Comparison of ENCODE assay signal across 2 cellular contexts in the genomic region with DNA sequence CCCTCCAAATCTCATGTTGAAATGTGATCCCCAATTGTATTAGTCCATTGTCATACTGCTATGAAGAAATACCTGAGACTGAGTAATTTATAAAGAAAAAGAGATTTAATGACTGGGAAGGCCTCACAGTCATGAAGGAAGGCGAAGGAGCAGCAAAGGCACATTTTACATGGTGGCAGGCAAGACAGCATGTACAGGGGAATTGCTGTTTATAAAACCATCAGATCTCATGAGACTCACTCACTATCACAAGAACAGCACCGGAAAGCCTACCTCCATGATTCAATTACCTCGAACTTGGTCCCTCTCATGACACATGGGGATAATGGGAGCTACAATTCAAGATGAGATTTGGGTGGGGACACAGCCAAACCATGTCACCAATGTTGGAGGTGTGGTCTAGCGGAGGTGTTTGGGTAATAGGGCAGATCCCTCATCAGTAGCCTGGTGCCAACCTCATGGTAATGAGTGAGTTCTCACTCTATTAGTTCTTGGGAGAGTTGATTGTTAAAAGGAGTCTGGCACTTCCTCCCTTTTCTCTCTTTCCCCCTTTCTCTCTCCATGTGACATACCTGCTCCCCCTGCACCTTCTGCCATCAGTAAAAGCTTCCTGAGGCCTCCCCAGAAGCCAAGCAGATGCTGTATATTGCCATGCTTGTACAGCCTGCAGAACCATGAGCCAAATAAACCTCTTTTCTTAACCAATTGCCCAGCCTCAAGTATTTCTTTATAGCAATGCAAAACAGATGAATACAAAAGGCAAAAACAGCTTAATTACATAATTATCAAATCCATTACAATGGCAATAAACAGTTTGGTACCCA.
TF ChIP-seq lines count a peak whose summit lies in the region.

No MANE protein-coding gene starts in this region.

TF ChIP-seq in HEK293, 187 proteins besides CTCF, POLR2A, EP300 and RAD21:
- TF ChIP-seq SETDB1 (IDR thresholded peaks at IDR 0.05; ENCODE audit: insufficient read length, low read length): peak; percentile 37
- TF ChIP-seq, protein P1, sequence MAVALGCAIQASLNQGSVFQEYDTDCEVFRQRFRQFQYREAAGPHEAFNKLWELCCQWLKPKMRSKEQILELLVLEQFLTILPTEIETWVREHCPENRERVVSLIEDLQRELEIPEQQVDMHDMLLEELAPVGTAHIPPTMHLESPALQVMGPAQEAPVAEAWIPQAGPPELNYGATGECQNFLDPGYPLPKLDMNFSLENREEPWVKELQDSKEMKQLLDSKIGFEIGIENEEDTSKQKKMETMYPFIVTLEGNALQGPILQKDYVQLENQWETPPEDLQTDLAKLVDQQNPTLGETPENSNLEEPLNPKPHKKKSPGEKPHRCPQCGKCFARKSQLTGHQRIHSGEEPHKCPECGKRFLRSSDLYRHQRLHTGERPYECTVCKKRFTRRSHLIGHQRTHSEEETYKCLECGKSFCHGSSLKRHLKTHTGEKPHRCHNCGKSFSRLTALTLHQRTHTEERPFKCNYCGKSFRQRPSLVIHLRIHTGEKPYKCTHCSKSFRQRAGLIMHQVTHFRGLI (tag by site-specific recombination; IDR thresholded peaks at IDR 0.05): no peak

TF ChIP-seq in K562, 482 proteins besides CTCF, POLR2A, EP300 and RAD21:
- peak; percentile 67 for TF ChIP-seq ZNF766 (CRISPR knock-in tag; conservative IDR thresholded peaks at IDR 0.05)
- TF ChIP-seq CC2D1A (IDR thresholded peaks at IDR 0.05): 0 out of 2 replicates have a peak, but pooled peaks have one; percentile 20
- TF ChIP-seq PURB (CRISPR knock-in tag; IDR thresholded peaks at IDR 0.05; ENCODE audit: low read depth): no peak
- TF ChIP-seq, protein P2, sequence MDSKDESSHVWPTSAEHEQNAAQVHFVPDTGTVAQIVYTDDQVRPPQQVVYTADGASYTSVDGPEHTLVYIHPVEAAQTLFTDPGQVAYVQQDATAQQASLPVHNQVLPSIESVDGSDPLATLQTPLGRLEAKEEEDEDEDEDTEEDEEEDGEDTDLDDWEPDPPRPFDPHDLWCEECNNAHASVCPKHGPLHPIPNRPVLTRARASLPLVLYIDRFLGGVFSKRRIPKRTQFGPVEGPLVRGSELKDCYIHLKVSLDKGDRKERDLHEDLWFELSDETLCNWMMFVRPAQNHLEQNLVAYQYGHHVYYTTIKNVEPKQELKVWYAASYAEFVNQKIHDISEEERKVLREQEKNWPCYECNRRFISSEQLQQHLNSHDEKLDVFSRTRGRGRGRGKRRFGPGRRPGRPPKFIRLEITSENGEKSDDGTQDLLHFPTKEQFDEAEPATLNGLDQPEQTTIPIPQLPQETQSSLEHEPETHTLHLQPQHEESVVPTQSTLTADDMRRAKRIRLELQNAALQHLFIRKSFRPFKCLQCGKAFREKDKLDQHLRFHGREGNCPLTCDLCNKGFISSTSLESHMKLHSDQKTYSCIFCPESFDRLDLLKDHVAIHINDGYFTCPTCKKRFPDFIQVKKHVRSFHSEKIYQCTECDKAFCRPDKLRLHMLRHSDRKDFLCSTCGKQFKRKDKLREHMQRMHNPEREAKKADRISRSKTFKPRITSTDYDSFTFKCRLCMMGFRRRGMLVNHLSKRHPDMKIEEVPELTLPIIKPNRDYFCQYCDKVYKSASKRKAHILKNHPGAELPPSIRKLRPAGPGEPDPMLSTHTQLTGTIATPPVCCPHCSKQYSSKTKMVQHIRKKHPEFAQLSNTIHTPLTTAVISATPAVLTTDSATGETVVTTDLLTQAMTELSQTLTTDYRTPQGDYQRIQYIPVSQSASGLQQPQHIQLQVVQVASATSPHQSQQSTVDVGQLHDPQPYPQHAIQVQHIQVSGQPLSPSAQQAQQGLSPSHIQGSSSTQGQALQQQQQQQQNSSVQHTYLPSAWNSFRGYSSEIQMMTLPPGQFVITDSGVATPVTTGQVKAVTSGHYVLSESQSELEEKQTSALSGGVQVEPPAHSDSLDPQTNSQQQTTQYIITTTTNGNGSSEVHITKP (IDR thresholded peaks at IDR 0.05; ENCODE audit: partially characterized antibody): peak; percentile 91
